ENCODE assay signal across 8 cellular contexts in the genomic region with DNA sequence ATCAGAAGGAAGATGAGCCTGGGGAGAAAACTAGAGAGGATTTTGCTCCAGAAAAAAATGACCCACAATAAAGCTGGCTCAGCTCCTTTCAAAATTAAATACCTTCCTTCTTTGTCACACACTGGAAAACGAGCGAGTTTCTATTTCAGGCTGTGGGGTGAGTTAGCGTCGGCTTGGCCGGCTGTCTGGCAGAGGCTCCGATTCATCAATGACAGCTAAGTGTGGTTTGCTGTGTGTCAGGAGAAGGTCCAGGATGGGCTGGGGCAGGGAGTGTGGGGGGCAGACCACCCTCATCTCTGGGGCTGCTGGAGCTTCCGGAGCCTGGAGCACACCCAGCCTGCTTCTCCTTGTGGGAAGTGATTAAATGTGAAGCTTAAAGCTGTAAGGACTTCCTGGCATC.
A peak's percentile ranks its signal among the peaks of the same experiment; 100 is the strongest.
DNase-seq lines count a peak whose midpoint lies in the region; ATAC-seq and TF ChIP-seq lines count a peak whose summit lies in the region.

No MANE protein-coding gene starts in this region.

- H3K4me3 ChIP-seq in duodenal mucosa (ENCODE audit: low read depth in 1 of 2, low read length in 2 of 2) (peak overlapping the region; percentile 48 to 50), muscle layer of colon (ENCODE audit: low read depth in 1 of 2, low read length in 2 of 2) (peak overlapping the region in 1 of 2 donors; percentile 43), BE2C (ENCODE audit: low read depth, low read length) (no peak overlapping the region)

- H3K9me3 ChIP-seq in duodenal mucosa (ENCODE audit: control insufficient read depth in 1 of 2, low read length in 2 of 2) = peaks cover 0 to 8% of the 10 kb centered on the region in 2 donors
- no peaks in the 10 kb centered on the region for H3K9me3 ChIP-seq in muscle layer of colon (ENCODE audit: low read length)
- no peaks in the 10 kb centered on the region for H3K9me3 ChIP-seq in BE2C

- H3K27ac Mint-ChIP-seq in activated T-helper 1 cell treated with anti-CD3 and anti-CD28 coated beads, Interleukin-12 subunit alpha, Interleukin-12 subunit beta, Interleukin-2, Interleukin-4 antibody, amounts not matched to agents 30 ng/mL and 10 ng/mL and 1 ng/mL, durations not matched to agents 14 hours and 24 hours and 36 hours = no peak overlapping the region

- DNase-seq in AG08396 (ENCODE audit: low spot score) (peak; percentile 82), MV-4-11 (lab: John Stamatoyannopoulos, UW) (peak; percentile 71), BE2C (no peak)
- DNase-seq in activated CD8-positive, alpha-beta memory T cell treated with anti-CD3 and anti-CD28 coated beads, Interleukin-2, amount 50 U/mL, for 4 hours = no peak
- DNase-seq in activated T-helper 1 cell treated with anti-CD3 and anti-CD28 coated beads, Interleukin-12 subunit alpha, Interleukin-12 subunit beta, Interleukin-2, Interleukin-4 antibody, amounts not matched to agents 30 ng/mL and 10 ng/mL and 1 ng/mL, durations not matched to agents 14 hours and 24 hours and 36 hours (ENCODE audit: low spot score) = no peak

- H3K36me3 ChIP-seq in duodenal mucosa (ENCODE audit: control insufficient read depth in 1 of 2, insufficient read depth in 2 of 2, low read length in 2 of 2) (no peaks in the 10 kb centered on the region), muscle layer of colon (ENCODE audit: insufficient read depth, low read length) (no peaks in the 10 kb centered on the region), BE2C (no peaks in the 10 kb centered on the region)

- ATAC-seq in HG02610 (IDR thresholded peaks at IDR 0.05; ENCODE audit: unreplicated experiment) = no peak

- no peak for TF ChIP-seq CTCF in BE2C (IDR thresholded peaks at IDR 0.05; ENCODE audit: low read depth, low read length)

- H3K4me1 ChIP-seq in duodenal mucosa (ENCODE audit: control insufficient read depth in 1 of 2, insufficient read depth in 2 of 2, low read length in 2 of 2) (peaks cover 7 to 23% of the 10 kb centered on the region in 2 donors), muscle layer of colon (ENCODE audit: insufficient read depth, low read length) (peaks cover 25% of the 10 kb centered on the region), BE2C (peaks cover 7% of the 10 kb centered on the region)

- intact Hi-C loops in activated T-helper 1 cell treated with anti-CD3 and anti-CD28 coated beads, Interleukin-12 subunit alpha, Interleukin-12 subunit beta, Interleukin-2, Interleukin-4 antibody, amounts not matched to agents 30 ng/mL and 10 ng/mL and 1 ng/mL, durations not matched to agents 14 hours and 24 hours and 36 hours (cut with micrococcal nuclease) = no loop called here

- H3K4me3 Mint-ChIP-seq in activated T-helper 1 cell treated with anti-CD3 and anti-CD28 coated beads, Interleukin-12 subunit alpha, Interleukin-12 subunit beta, Interleukin-2, Interleukin-4 antibody, amounts not matched to agents 30 ng/mL and 10 ng/mL and 1 ng/mL, durations not matched to agents 14 hours and 24 hours and 36 hours = no peak overlapping the region

- H3K27me3 ChIP-seq in duodenal mucosa (ENCODE audit: control insufficient read depth in 1 of 2, insufficient read depth in 2 of 2, low read length in 2 of 2) (no peaks in the 10 kb centered on the region), muscle layer of colon (ENCODE audit: control insufficient read depth in 1 of 2, insufficient read depth in 2 of 2, low read length in 2 of 2) (no peaks in the 10 kb centered on the region), BE2C (no peaks in the 10 kb centered on the region)

- peak overlapping the region; percentile 12 for H3K27ac ChIP-seq in duodenal mucosa (ENCODE audit: low read depth, low read length)
- peak overlapping the region; percentile 81 for H3K27ac ChIP-seq in muscle layer of colon (ENCODE audit: low read depth, low read length)

- peaks cover 9% of the 10 kb centered on the region for H3K4me1 Mint-ChIP-seq in activated T-helper 1 cell treated with anti-CD3 and anti-CD28 coated beads, Interleukin-12 subunit alpha, Interleukin-12 subunit beta, Interleukin-2, Interleukin-4 antibody, amounts not matched to agents 30 ng/mL and 10 ng/mL and 1 ng/mL, durations not matched to agents 14 hours and 24 hours and 36 hours (ENCODE audit: low read depth)

- peaks cover 17% of the 10 kb centered on the region for H3K9me3 Mint-ChIP-seq in activated T-helper 1 cell treated with anti-CD3 and anti-CD28 coated beads, Interleukin-12 subunit alpha, Interleukin-12 subunit beta, Interleukin-2, Interleukin-4 antibody, amounts not matched to agents 30 ng/mL and 10 ng/mL and 1 ng/mL, durations not matched to agents 14 hours and 24 hours and 36 hours

- H3K9ac ChIP-seq in duodenal mucosa (ENCODE audit: low read depth in 1 of 2, low read length in 2 of 2) (peak overlapping the region; percentile 11 to 49), muscle layer of colon (ENCODE audit: low read length) (peak overlapping the region; percentile 13)

- peaks cover 6% of the 10 kb centered on the region for H3K27me3 Mint-ChIP-seq in activated T-helper 1 cell treated with anti-CD3 and anti-CD28 coated beads, Interleukin-12 subunit alpha, Interleukin-12 subunit beta, Interleukin-2, Interleukin-4 antibody, amounts not matched to agents 30 ng/mL and 10 ng/mL and 1 ng/mL, durations not matched to agents 14 hours and 24 hours and 36 hours (ENCODE audit: insufficient read depth)

- H3K36me3 Mint-ChIP-seq in activated T-helper 1 cell treated with anti-CD3 and anti-CD28 coated beads, Interleukin-12 subunit alpha, Interleukin-12 subunit beta, Interleukin-2, Interleukin-4 antibody, amounts not matched to agents 30 ng/mL and 10 ng/mL and 1 ng/mL, durations not matched to agents 14 hours and 24 hours and 36 hours (ENCODE audit: low read depth) = no peaks in the 10 kb centered on the region

Comparison
In these comparisons a context has a peak if more than half of its experiments do, and no peak if none do; other contexts are left out.
1. DNase-seq: peak in AG08396 (single experiment) and MV-4-11 (single experiment); none in BE2C (single experiment), activated CD8-positive, alpha-beta memory T cell treated with anti-CD3 and anti-CD28 coated beads, Interleukin-2, amount 50 U/mL, for 4 hours (single experiment) and activated T-helper 1 cell treated with anti-CD3 and anti-CD28 coated beads, Interleukin-12 subunit alpha, Interleukin-12 subunit beta, Interleukin-2, Interleukin-4 antibody, amounts not matched to agents 30 ng/mL and 10 ng/mL and 1 ng/mL, durations not matched to agents 14 hours and 24 hours and 36 hours (single experiment).